In genomic region chr17:60941028-60941427, GRCh38 we compare ENCODE assay signal across 9 cellular contexts.
A peak's percentile ranks its signal among the peaks of the same experiment; 100 is the strongest.
DNase-seq lines count a peak whose midpoint lies in the region; ATAC-seq and TF ChIP-seq lines count a peak whose summit lies in the region.
"Had no signal": no experiment of that assay in that cellular context is flagged by ENCODE, and none has a peak within 500 bp of the region (broad histone marks: within the 10 kb centered on the region; RNA-seq: fewer than 3 reads in every experiment).

No MANE protein-coding gene starts in this region.

- no peaks in the 10 kb centered on the region for H3K27me3 ChIP-seq in ascending aorta
- H3K27me3 ChIP-seq in heart right ventricle: no peaks in the 10 kb centered on the region
- H3K27me3 ChIP-seq in smooth muscle cell (ENCODE audit: low read depth): no peaks in the 10 kb centered on the region

- H3K4me2 ChIP-seq in smooth muscle cell: peak overlapping the region; percentile 78

- TF ChIP-seq CTCF in ascending aorta (IDR thresholded peaks at IDR 0.05) (no peak), heart right ventricle (IDR thresholded peaks at IDR 0.05) (no peak), smooth muscle cell (IDR thresholded peaks at IDR 0.05; ENCODE audit: borderline replicate concordance, insufficient read depth, poor library complexity, severe bottlenecking) (no peak), GM10266 (IDR thresholded peaks at IDR 0.05; ENCODE audit: control insufficient read depth, insufficient read depth, low read depth, missing control alignments) (no peak)

- H3K9ac ChIP-seq in smooth muscle cell (ENCODE audit: low read depth): peak overlapping the region; percentile 34

- H4K20me1 ChIP-seq in smooth muscle cell (ENCODE audit: low read depth): no peaks in the 10 kb centered on the region

- H3K9me3 ChIP-seq in ascending aorta: no peaks in the 10 kb centered on the region
- H3K9me3 ChIP-seq in heart right ventricle: no peaks in the 10 kb centered on the region
- no peaks in the 10 kb centered on the region for H3K9me3 ChIP-seq in smooth muscle cell (replicated peaks; ENCODE audit: low read depth)

- intact Hi-C loops in ascending aorta (cut with DNase I) (loop anchor here (2.0 kb wide), 1 partner anchor 38 kb away; no protein-coding TSS in a partner anchor), heart right ventricle (cut with DNase I) (no loop called here)

- H3K4me1 ChIP-seq in ascending aorta: peaks cover 0 to 5% of the 10 kb centered on the region in 2 donors
- peaks cover 0 to 34% (median 17%) of the 10 kb centered on the region in 9 donors for H3K4me1 ChIP-seq in heart right ventricle
- peaks cover 5% of the 10 kb centered on the region for H3K4me1 ChIP-seq in smooth muscle cell (ENCODE audit: low read depth)

- H2AFZ ChIP-seq in smooth muscle cell (ENCODE audit: low read depth): peak overlapping the region; percentile 60

- 18 to 20% methylated on average over 5 of the region's 5 CpGs for WGBS in heart right ventricle, 2 donors
- WGBS in smooth muscle cell (ENCODE audit: low lambda C conversion rate): 3% methylated on average over 5 of the region's 5 CpGs

- H3K79me2 ChIP-seq in smooth muscle cell (ENCODE audit: low read depth): no peaks in the 10 kb centered on the region

- H3K4me3 ChIP-seq in ascending aorta: no peak overlapping the region
- H3K4me3 ChIP-seq in heart right ventricle: peak overlapping the region in 2 of 10 donors; percentile 14 to 19
- H3K4me3 ChIP-seq in smooth muscle cell: no peak overlapping the region

- DNase-seq in HCEC 1CT (peak; percentile 100), ascending aorta (ENCODE audit: low spot score in 2 of 2) (peak; percentile 67 to 90), heart right ventricle (peak in 1 of 2 donors; percentile 84), smooth muscle cell (lab: John Stamatoyannopoulos, UW; ENCODE audit: unreplicated experiment) (peak; percentile 4), GM10266 (ENCODE audit: extremely low spot score) (no peak)
- DNase-seq in activated naive CD4-positive, alpha-beta T cell (lab: John Stamatoyannopoulos, UW): no peak
- no peak for DNase-seq in stimulated activated naive CD4-positive, alpha-beta T cell treated with Interleukin-2 at 50 U/mL for 16 hours (lab: John Stamatoyannopoulos, UW)

- ATAC-seq in heart right ventricle: peak; percentile 89 to 99 (median 97)
- no peak for ATAC-seq in HG02623 (IDR thresholded peaks at IDR 0.05; ENCODE audit: unreplicated experiment)

- peak overlapping the region; percentile 73 to 76 for H3K27ac ChIP-seq in ascending aorta
- H3K27ac ChIP-seq in heart right ventricle: peak overlapping the region in 8 of 10 donors; percentile 42 to 75 (median 65)
- H3K27ac ChIP-seq in smooth muscle cell (ENCODE audit: low read depth): peak overlapping the region; percentile 80
- H3K27ac ChIP-seq: VCaP had no signal

- no peaks in the 10 kb centered on the region for H3K36me3 ChIP-seq in ascending aorta
- H3K36me3 ChIP-seq in heart right ventricle: no peaks in the 10 kb centered on the region
- H3K36me3 ChIP-seq in smooth muscle cell (ENCODE audit: low read depth): no peaks in the 10 kb centered on the region

- no peaks in the 10 kb centered on the region for H3F3A ChIP-seq in smooth muscle cell (ENCODE audit: low read depth)

Comparison
In these comparisons a context has a peak if more than half of its experiments do, and no peak if none do; other contexts are left out.
1. DNase-seq: peak in HCEC 1CT (single experiment), ascending aorta (2 of 2) and smooth muscle cell (single experiment); none in activated naive CD4-positive, alpha-beta T cell (0 of 4), stimulated activated naive CD4-positive, alpha-beta T cell treated with Interleukin-2 at 50 U/mL for 16 hours (single experiment) and GM10266 (single experiment).
2. Peak in every context shown above with its lines, with median percentiles within 50 percentile points of each other: H3K27ac ChIP-seq.